ENCODE assay signal across 2 cellular contexts in the genomic region with DNA sequence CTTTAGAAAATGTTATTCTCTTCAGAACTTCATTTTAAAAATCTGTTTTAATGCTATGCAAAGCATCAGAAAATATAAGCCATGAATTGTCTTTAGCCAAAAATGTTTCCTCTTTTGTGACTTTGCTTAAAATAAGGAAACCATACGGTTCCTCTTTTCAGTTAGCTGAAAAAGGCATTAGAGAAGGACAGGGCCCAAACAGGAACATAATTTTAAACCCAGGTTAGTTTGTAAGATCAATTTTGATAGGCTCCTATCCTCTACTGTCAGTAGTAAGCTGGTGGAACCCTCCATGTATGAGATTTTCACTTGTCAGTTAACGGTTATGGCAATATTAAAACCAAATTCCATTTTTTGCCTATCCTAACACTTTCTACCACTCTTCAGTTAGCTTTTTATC.
TF ChIP-seq lines count a peak whose summit lies in the region.

No MANE protein-coding gene starts in this region.

TF ChIP-seq in liver, 16 proteins besides CTCF, POLR2A, EP300 and RAD21:
- TF ChIP-seq EGR1 (IDR thresholded peaks at IDR 0.05; ENCODE audit: low read depth in 2 of 2), result no peak
- TF ChIP-seq RXRA (IDR thresholded peaks at IDR 0.05), result no peak
- TF ChIP-seq, protein P1, sequence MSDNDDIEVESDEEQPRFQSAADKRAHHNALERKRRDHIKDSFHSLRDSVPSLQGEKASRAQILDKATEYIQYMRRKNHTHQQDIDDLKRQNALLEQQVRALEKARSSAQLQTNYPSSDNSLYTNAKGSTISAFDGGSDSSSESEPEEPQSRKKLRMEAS (IDR thresholded peaks at IDR 0.05), result no peak
- no peak for TF ChIP-seq JUND (IDR thresholded peaks at IDR 0.05)
- TF ChIP-seq, protein P2, sequence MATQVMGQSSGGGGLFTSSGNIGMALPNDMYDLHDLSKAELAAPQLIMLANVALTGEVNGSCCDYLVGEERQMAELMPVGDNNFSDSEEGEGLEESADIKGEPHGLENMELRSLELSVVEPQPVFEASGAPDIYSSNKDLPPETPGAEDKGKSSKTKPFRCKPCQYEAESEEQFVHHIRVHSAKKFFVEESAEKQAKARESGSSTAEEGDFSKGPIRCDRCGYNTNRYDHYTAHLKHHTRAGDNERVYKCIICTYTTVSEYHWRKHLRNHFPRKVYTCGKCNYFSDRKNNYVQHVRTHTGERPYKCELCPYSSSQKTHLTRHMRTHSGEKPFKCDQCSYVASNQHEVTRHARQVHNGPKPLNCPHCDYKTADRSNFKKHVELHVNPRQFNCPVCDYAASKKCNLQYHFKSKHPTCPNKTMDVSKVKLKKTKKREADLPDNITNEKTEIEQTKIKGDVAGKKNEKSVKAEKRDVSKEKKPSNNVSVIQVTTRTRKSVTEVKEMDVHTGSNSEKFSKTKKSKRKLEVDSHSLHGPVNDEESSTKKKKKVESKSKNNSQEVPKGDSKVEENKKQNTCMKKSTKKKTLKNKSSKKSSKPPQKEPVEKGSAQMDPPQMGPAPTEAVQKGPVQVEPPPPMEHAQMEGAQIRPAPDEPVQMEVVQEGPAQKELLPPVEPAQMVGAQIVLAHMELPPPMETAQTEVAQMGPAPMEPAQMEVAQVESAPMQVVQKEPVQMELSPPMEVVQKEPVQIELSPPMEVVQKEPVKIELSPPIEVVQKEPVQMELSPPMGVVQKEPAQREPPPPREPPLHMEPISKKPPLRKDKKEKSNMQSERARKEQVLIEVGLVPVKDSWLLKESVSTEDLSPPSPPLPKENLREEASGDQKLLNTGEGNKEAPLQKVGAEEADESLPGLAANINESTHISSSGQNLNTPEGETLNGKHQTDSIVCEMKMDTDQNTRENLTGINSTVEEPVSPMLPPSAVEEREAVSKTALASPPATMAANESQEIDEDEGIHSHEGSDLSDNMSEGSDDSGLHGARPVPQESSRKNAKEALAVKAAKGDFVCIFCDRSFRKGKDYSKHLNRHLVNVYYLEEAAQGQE (IDR thresholded peaks at IDR 0.05), result no peak
- TF ChIP-seq NR2F2 (IDR thresholded peaks at IDR 0.05), result no peak
- TF ChIP-seq HNF4G (IDR thresholded peaks at IDR 0.05), result no peak
- TF ChIP-seq FOXA1 (IDR thresholded peaks at IDR 0.05), result no peak
- no peak for TF ChIP-seq FOXA2 (IDR thresholded peaks at IDR 0.05)
- TF ChIP-seq TAF1 (conservative IDR thresholded peaks at IDR 0.05), result no peak
- no peak for TF ChIP-seq GABPA (IDR thresholded peaks at IDR 0.05 in 1 of 2, conservative IDR thresholded peaks at IDR 0.05 in 1 of 2)

TF ChIP-seq in HepG2, 621 proteins besides CTCF, POLR2A, EP300 and RAD21:
- TF ChIP-seq ASH2L (IDR thresholded peaks at IDR 0.05; ENCODE audit: insufficient read length, low read depth, low read length), result no peak
- TF ChIP-seq FOXJ3 (CRISPR knock-in tag; IDR thresholded peaks at IDR 0.05; ENCODE audit: borderline replicate concordance), result no peak
- TF ChIP-seq HMG20A (CRISPR knock-in tag; IDR thresholded peaks at IDR 0.05; ENCODE audit: borderline replicate concordance), result no peak
- TF ChIP-seq, protein P3, sequence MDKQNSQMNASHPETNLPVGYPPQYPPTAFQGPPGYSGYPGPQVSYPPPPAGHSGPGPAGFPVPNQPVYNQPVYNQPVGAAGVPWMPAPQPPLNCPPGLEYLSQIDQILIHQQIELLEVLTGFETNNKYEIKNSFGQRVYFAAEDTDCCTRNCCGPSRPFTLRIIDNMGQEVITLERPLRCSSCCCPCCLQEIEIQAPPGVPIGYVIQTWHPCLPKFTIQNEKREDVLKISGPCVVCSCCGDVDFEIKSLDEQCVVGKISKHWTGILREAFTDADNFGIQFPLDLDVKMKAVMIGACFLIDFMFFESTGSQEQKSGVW (CRISPR knock-in tag; IDR thresholded peaks at IDR 0.05; ENCODE audit: borderline replicate concordance), result no peak
- TF ChIP-seq, protein P4, sequence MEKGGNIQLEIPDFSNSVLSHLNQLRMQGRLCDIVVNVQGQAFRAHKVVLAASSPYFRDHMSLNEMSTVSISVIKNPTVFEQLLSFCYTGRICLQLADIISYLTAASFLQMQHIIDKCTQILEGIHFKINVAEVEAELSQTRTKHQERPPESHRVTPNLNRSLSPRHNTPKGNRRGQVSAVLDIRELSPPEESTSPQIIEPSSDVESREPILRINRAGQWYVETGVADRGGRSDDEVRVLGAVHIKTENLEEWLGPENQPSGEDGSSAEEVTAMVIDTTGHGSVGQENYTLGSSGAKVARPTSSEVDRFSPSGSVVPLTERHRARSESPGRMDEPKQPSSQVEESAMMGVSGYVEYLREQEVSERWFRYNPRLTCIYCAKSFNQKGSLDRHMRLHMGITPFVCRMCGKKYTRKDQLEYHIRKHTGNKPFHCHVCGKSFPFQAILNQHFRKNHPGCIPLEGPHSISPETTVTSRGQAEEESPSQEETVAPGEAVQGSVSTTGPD (CRISPR knock-in tag; IDR thresholded peaks at IDR 0.05), result no peak
- TF ChIP-seq, protein P5, sequence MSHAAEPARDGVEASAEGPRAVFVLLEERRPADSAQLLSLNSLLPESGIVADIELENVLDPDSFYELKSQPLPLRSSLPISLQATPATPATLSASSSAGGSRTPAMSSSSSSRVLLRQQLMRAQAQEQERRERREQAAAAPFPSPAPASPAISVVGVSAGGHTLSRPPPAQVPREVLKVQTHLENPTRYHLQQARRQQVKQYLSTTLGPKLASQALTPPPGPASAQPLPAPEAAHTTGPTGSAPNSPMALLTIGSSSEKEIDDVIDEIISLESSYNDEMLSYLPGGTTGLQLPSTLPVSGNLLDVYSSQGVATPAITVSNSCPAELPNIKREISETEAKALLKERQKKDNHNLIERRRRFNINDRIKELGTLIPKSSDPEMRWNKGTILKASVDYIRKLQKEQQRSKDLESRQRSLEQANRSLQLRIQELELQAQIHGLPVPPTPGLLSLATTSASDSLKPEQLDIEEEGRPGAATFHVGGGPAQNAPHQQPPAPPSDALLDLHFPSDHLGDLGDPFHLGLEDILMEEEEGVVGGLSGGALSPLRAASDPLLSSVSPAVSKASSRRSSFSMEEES (CRISPR knock-in tag; IDR thresholded peaks at IDR 0.05), result no peak
- no peak for TF ChIP-seq MXI1 (IDR thresholded peaks at IDR 0.05; ENCODE audit: borderline replicate concordance, low read depth, low read length)
- no peak for TF ChIP-seq NFRKB (IDR thresholded peaks at IDR 0.05)
- TF ChIP-seq, protein P6, sequence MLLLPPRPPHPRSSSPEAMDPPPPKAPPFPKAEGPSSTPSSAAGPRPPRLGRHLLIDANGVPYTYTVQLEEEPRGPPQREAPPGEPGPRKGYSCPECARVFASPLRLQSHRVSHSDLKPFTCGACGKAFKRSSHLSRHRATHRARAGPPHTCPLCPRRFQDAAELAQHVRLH (CRISPR knock-in tag; IDR thresholded peaks at IDR 0.05; ENCODE audit: borderline replicate concordance, low read depth), result no peak
- TF ChIP-seq NFE2L1 (CRISPR knock-in tag; IDR thresholded peaks at IDR 0.05; ENCODE audit: borderline replicate concordance), result no peak
